Comparison of ENCODE assay signal across 12 cellular contexts in genomic region chr20:63150911-63151531, GRCh38.
"Had no signal": no experiment of that assay in that cellular context is flagged by ENCODE, and none has a peak within 500 bp of the region (broad histone marks: within the 10 kb centered on the region; RNA-seq: fewer than 3 reads in every experiment).

No MANE protein-coding gene starts in this region.

- H3K4me3 Mint-ChIP-seq: activated B cell treated with CpG ODN at 0.5 μM for 24 hours; activated naive CD4-positive, alpha-beta T cell treated with anti-CD3 and anti-CD28 coated beads, Interleukin-2, amount 50 U/mL, for 24 hours; natural killer cell treated with Interleukin-12 subunit alpha and Interleukin-12 subunit beta and Interleukin-15 and Interleukin-18, amount 100 ng/mL, for 72 hours; stimulated activated naive CD8-positive, alpha-beta T cell treated with anti-CD3 and anti-CD28 coated beads, Interleukin-15, amount 100 ng/mL, for 72 hours had no signal

- DNase-seq: activated B cell treated with CpG ODN at 0.5 μM for 24 hours; activated CD4-positive, alpha-beta T cell treated with anti-CD3 and anti-CD28 coated beads, Interleukin-2, amount 50 U/mL, for 1 hour; mammary epithelial cell; occipital lobe; stimulated activated CD4-positive, alpha-beta T cell treated with anti-CD3 and anti-CD28 coated beads, Interleukin-15, amount 100 ng/mL, for 24 hours; stimulated activated CD4-positive, alpha-beta T cell treated with anti-CD3 and anti-CD28 coated beads, Interleukin-4, amount 100 ng/mL, for 24 hours; stimulated activated naive CD8-positive, alpha-beta T cell treated with anti-CD3 and anti-CD28 coated beads, Interleukin-15, amount 100 ng/mL, for 72 hours; T-helper 2 cell; testis; upper lobe of right lung had no signal

- H3K27ac ChIP-seq: testis, upper lobe of right lung had no signal

- H3K36me3 ChIP-seq: upper lobe of right lung had no signal

- H3K4me1 Mint-ChIP-seq: activated B cell treated with CpG ODN at 0.5 μM for 24 hours; activated naive CD4-positive, alpha-beta T cell treated with anti-CD3 and anti-CD28 coated beads, Interleukin-2, amount 50 U/mL, for 24 hours; stimulated activated naive CD8-positive, alpha-beta T cell treated with anti-CD3 and anti-CD28 coated beads, Interleukin-15, amount 100 ng/mL, for 72 hours had no signal

- H3K27ac Mint-ChIP-seq: activated B cell treated with CpG ODN at 0.5 μM for 24 hours; activated naive CD4-positive, alpha-beta T cell treated with anti-CD3 and anti-CD28 coated beads, Interleukin-2, amount 50 U/mL, for 24 hours; natural killer cell treated with Interleukin-12 subunit alpha and Interleukin-12 subunit beta and Interleukin-15 and Interleukin-18, amount 100 ng/mL, for 72 hours; stimulated activated naive CD8-positive, alpha-beta T cell treated with anti-CD3 and anti-CD28 coated beads, Interleukin-15, amount 100 ng/mL, for 72 hours had no signal

- H3K27me3 ChIP-seq: testis had no signal

- ATAC-seq: natural killer cell treated with Interleukin-12 subunit alpha and Interleukin-12 subunit beta and Interleukin-15 and Interleukin-18, amount 100 ng/mL, for 72 hours; stimulated activated naive CD8-positive, alpha-beta T cell treated with anti-CD3 and anti-CD28 coated beads, Interleukin-15, amount 100 ng/mL, for 72 hours; upper lobe of right lung had no signal

- H3K4me3 ChIP-seq: upper lobe of right lung had no signal

- H3K4me1 ChIP-seq: testis, upper lobe of right lung had no signal

- H3K9me3 ChIP-seq: testis had no signal
